ENCODE assay signal across 26 cellular contexts in genomic region chr12:14846878-14847580, GRCh38. TPM values are rescaled to one million over a fixed set of nuclear protein-coding genes. Genes with fewer than 3 reads are reported as not detected.
A peak's percentile ranks its signal among the peaks of the same experiment; 100 is the strongest.
DNase-seq lines count a peak whose midpoint lies in the region; ATAC-seq and TF ChIP-seq lines count a peak whose summit lies in the region.
"Had no signal": no experiment of that assay in that cellular context is flagged by ENCODE, and none has a peak within 500 bp of the region (broad histone marks: within the 10 kb centered on the region; RNA-seq: fewer than 3 reads in every experiment).

No MANE protein-coding gene starts in this region.

- intact Hi-C loops in left ventricle myocardium inferior (cut with micrococcal nuclease): loop anchor here (5.0 kb wide), 1 partner anchor 35 kb away; no protein-coding TSS in a partner anchor
- intact Hi-C loops in Right ventricle myocardium superior (cut with DNase I): no loop called here
- intact Hi-C loops in PC-9 (cut with micrococcal nuclease; ENCODE audit: unreplicated experiment): loop anchor here (10.0 kb wide), 2 partner anchors 308 to 612 kb away; no protein-coding TSS in a partner anchor

- H3K4me3 ChIP-seq in left ventricle myocardium inferior: no peak overlapping the region
- H3K4me3 ChIP-seq in fibroblast of the aortic adventitia (ENCODE audit: low read depth, low read length): no peak overlapping the region
- H3K4me3 ChIP-seq in PC-9: no peak overlapping the region
- H3K4me3 ChIP-seq in HAP-1: no peak overlapping the region
- H3K4me3 ChIP-seq: BLaER1 had no signal

- no peaks in the 10 kb centered on the region for H4K20me1 ChIP-seq in PC-9 (ENCODE audit: insufficient read depth)
- H4K20me1 ChIP-seq: BLaER1 had no signal

- no peaks in the 10 kb centered on the region for H3K79me2 ChIP-seq in PC-9 (ENCODE audit: low read depth)

- no peaks in the 10 kb centered on the region for H3K9me2 ChIP-seq in PC-9 (ENCODE audit: insufficient read depth)

- no peak overlapping the region for H2AFZ ChIP-seq in PC-9

- BruUV-seq in PC-9 (replicated peaks; lab: Mats Ljungman, UMichigan): no TSS peak

- TF ChIP-seq CTCF in left ventricle myocardium inferior (IDR thresholded peaks at IDR 0.05; ENCODE audit: borderline replicate concordance) (no peak), fibroblast of the aortic adventitia (IDR thresholded peaks at IDR 0.05; ENCODE audit: insufficient read depth, low read length) (no peak), PC-9 (conservative IDR thresholded peaks at IDR 0.05) (no peak)

- no peak for ATAC-seq in Right ventricle myocardium superior (ENCODE audit: poor library complexity)
- ATAC-seq in GM21360 (IDR thresholded peaks at IDR 0.05; ENCODE audit: unreplicated experiment): no peak
- ATAC-seq: esophagus mucosa; natural killer cell treated with Interleukin-12 subunit alpha and Interleukin-12 subunit beta and Interleukin-15 and Interleukin-18, amount 100 ng/mL, for 72 hours had no signal

- no peaks in the 10 kb centered on the region for H3F3A ChIP-seq in PC-9 (ENCODE audit: insufficient read depth, low read depth)

- H3K27ac ChIP-seq in left ventricle myocardium inferior (replicated peaks) (peak overlapping the region; percentile 85), PC-9 (no peak overlapping the region)
- H3K27ac ChIP-seq: BLaER1 had no signal

- POLR2A ChIA-PET in PC-9 (lab: Charles Lee; ENCODE audit: unreplicated experiment): interaction anchor here (0.6 kb wide), 1 partner anchor 694 kb away, joined by 3 read pairs; no protein-coding TSS in a partner anchor

- H3K4me2 ChIP-seq in PC-9: no peak overlapping the region
- H3K4me2 ChIP-seq: BLaER1 had no signal

- H3K36me3 ChIP-seq in left ventricle myocardium inferior (no peaks in the 10 kb centered on the region), PC-9 (ENCODE audit: low read depth) (no peaks in the 10 kb centered on the region), HAP-1 (replicated peaks) (no peaks in the 10 kb centered on the region)
- H3K36me3 ChIP-seq: BLaER1 had no signal

- no peaks in the 10 kb centered on the region for H3K9me3 ChIP-seq in left ventricle myocardium inferior (replicated peaks)
- no peaks in the 10 kb centered on the region for H3K9me3 ChIP-seq in PC-9 (ENCODE audit: insufficient read depth, low read depth)
- no peaks in the 10 kb centered on the region for H3K9me3 ChIP-seq in HAP-1
- H3K9me3 ChIP-seq: BLaER1 had no signal

- H3K4me1 ChIP-seq in left ventricle myocardium inferior (peaks cover 62% of the 10 kb centered on the region), PC-9 (replicated peaks; ENCODE audit: insufficient read depth) (peaks cover 23% of the 10 kb centered on the region), HAP-1 (no peaks in the 10 kb centered on the region)
- H3K4me1 ChIP-seq: BLaER1 had no signal

- in situ Hi-C loops in HAP-1 (cut with MboI; ENCODE audit: low sequenced_read_pairs): no loop called here

- H3K27me3 ChIP-seq in left ventricle myocardium inferior (ENCODE audit: low read depth) (no peaks in the 10 kb centered on the region), PC-9 (ENCODE audit: insufficient read depth, low read depth) (no peaks in the 10 kb centered on the region), HAP-1 (ENCODE audit: low read depth) (no peaks in the 10 kb centered on the region)
- H3K27me3 ChIP-seq: BLaER1 had no signal

- DNase-seq in left ventricle myocardium inferior (no peak), Right ventricle myocardium superior (no peak), fibroblast of the aortic adventitia (ENCODE audit: low read depth) (peak; percentile 73), renal cortical epithelial cell (ENCODE audit: low read depth) (peak; percentile 65), PC-9 (no peak), HAP-1 (ENCODE audit: low spot score in 2 of 2) (no peak), NCI-H748 treated with DMSO at 0.1 percent for 48 hours (lab: John Stamatoyannopoulos, UW) (no peak)
- DNase-seq: activated CD4-positive, alpha-beta T cell treated with anti-CD3 and anti-CD28 coated beads for 4 hours; activated naive CD4-positive, alpha-beta T cell treated with Interleukin-2 at 50 U/mL for 16 hours; activated T-cell treated with anti-CD3 and anti-CD28 coated beads, Interleukin-2, amount 50 U/mL, for 48 hours; amniotic stem cell; Calu3; effector CD8-positive, alpha-beta T cell; EL; GOT3; NCI-H1048; NCI-H187; NCI-H2227 treated with DMSO at 0.1 percent for 48 hours; NCI-H82; posterior cingulate gyrus had no signal

- CTCF ChIA-PET in PC-9 (lab: Charles Lee): interaction anchor here (0.6 kb wide), 1 partner anchor 87 kb away, joined by 4 read pairs; no protein-coding TSS in a partner anchor

RNA-seq across cellular contexts. Expression of gene ART4, which starts 3.7 kb away (rescaled TPM):
- total RNA-seq in left ventricle myocardium inferior: 5.0 TPM
- total RNA-seq in Right ventricle myocardium superior: 2.8 TPM
- 0.36 TPM in 1 of 2 replicates, not detected in the other for total RNA-seq in fibroblast of the aortic adventitia (ENCODE audit: low replicate concordance)
- 1.0 TPM in 1 of 2 replicates, not detected in the other for total RNA-seq in renal cortical epithelial cell
- total RNA-seq in PC-9 (2021): not detected in 2 replicates
- total RNA-seq: activated CD8-positive, alpha-beta memory T cell treated with anti-CD3 and anti-CD28 coated beads for 36 hours; Calu3; natural killer cell treated with Interleukin-12 subunit alpha and Interleukin-12 subunit beta and Interleukin-15 and Interleukin-18, amount 100 ng/mL, for 72 hours; OCI-LY7 had no signal

RNA-seq across cellular contexts. Expression of gene SMCO3, which starts 33.0 kb away (rescaled TPM):
- 0.14 TPM for total RNA-seq in left ventricle myocardium inferior
- not detected for total RNA-seq in Right ventricle myocardium superior
- 0.09 TPM in 1 of 2 replicates, not detected in the other for total RNA-seq in fibroblast of the aortic adventitia (ENCODE audit: low replicate concordance)
- total RNA-seq in renal cortical epithelial cell: 1.0 TPM in 1 of 2 replicates, not detected in the other
- total RNA-seq in PC-9 (2021): not detected in 2 replicates
- total RNA-seq: activated CD8-positive, alpha-beta memory T cell treated with anti-CD3 and anti-CD28 coated beads for 36 hours; Calu3; esophagus mucosa; natural killer cell treated with Interleukin-12 subunit alpha and Interleukin-12 subunit beta and Interleukin-15 and Interleukin-18, amount 100 ng/mL, for 72 hours; OCI-LY7 had no signal

RNA-seq across cellular contexts. Expression of gene MGP, which starts 38.6 kb away (rescaled TPM):
- 497 TPM for total RNA-seq in left ventricle myocardium inferior
- total RNA-seq in Right ventricle myocardium superior: 231 TPM
- 223 and 529 TPM in 2 replicates for total RNA-seq in fibroblast of the aortic adventitia (ENCODE audit: low replicate concordance)
- total RNA-seq in renal cortical epithelial cell: 0.35 and 0.80 TPM in 2 replicates
- 79.8 and 89.3 TPM in 2 replicates for total RNA-seq in PC-9 (2021)
- total RNA-seq: activated CD8-positive, alpha-beta memory T cell treated with anti-CD3 and anti-CD28 coated beads for 36 hours; Calu3; natural killer cell treated with Interleukin-12 subunit alpha and Interleukin-12 subunit beta and Interleukin-15 and Interleukin-18, amount 100 ng/mL, for 72 hours; OCI-LY7 had no signal

RNA-seq across cellular contexts. Expression of gene C12orf60, which starts 43.6 kb away (rescaled TPM):
- 1.9 TPM for total RNA-seq in left ventricle myocardium inferior
- total RNA-seq in Right ventricle myocardium superior: 1.6 TPM
- 0.65 and 0.99 TPM in 2 replicates for total RNA-seq in fibroblast of the aortic adventitia (ENCODE audit: low replicate concordance)
- total RNA-seq in renal cortical epithelial cell: 1.2 and 2.3 TPM in 2 replicates
- total RNA-seq in PC-9 (2021): 3.3 and 4.0 TPM in 2 replicates

RNA-seq across cellular contexts. Expression of gene WBP11, which starts 43.8 kb away (rescaled TPM):
- 49.7 TPM for total RNA-seq in left ventricle myocardium inferior
- total RNA-seq in Right ventricle myocardium superior: 45.7 TPM
- 6.3 and 15.9 TPM in 2 replicates for total RNA-seq in fibroblast of the aortic adventitia (ENCODE audit: low replicate concordance)
- total RNA-seq in renal cortical epithelial cell: 5.4 and 23.4 TPM in 2 replicates
- total RNA-seq in PC-9 (2021): 65.8 and 124 TPM in 2 replicates

Comparison
In these comparisons a context has a peak if more than half of its experiments do, and no peak if none do; other contexts are left out.
1. DNase-seq: peak in fibroblast of the aortic adventitia (single experiment) and renal cortical epithelial cell (single experiment); none in left ventricle myocardium inferior (single experiment), Right ventricle myocardium superior (single experiment), PC-9 (0 of 2), HAP-1 (0 of 2) and NCI-H748 treated with DMSO at 0.1 percent for 48 hours (single experiment).
2. RNA of gene MGP, which starts 38.6 kb away (total RNA-seq): 497 TPM in left ventricle myocardium inferior (single experiment), 231 TPM in Right ventricle myocardium superior (single experiment), 223 to 529 TPM in fibroblast of the aortic adventitia and 79.8 to 89.3 TPM in PC-9; 0.35 to 0.80 TPM in renal cortical epithelial cell; every median in the first group is over 10 times any median in the second.